Comparison of ENCODE assay signal across 24 cellular contexts in genomic region chr14:68842298-68842697, GRCh38. TPM values are rescaled to one million over a fixed set of nuclear protein-coding genes. Genes with fewer than 3 reads are reported as not detected.
DNase-seq lines count a peak whose midpoint lies in the region; ATAC-seq and TF ChIP-seq lines count a peak whose summit lies in the region.
"Had no signal": no experiment of that assay in that cellular context is flagged by ENCODE, and none has a peak within 500 bp of the region (broad histone marks: within the 10 kb centered on the region; RNA-seq: fewer than 3 reads in every experiment).

No MANE protein-coding gene starts in this region.

- peaks cover 2% of the 10 kb centered on the region for H3K27me3 ChIP-seq in CD4-positive, CD25-positive, alpha-beta regulatory T cell (ENCODE audit: control insufficient read depth, insufficient read depth, low read length)
- H3K27me3 ChIP-seq: BE2C, neural progenitor cell had no signal

- peaks cover 0 to 2% of the 10 kb centered on the region in 2 experiments for H3K9me3 ChIP-seq in CD4-positive, CD25-positive, alpha-beta regulatory T cell (ENCODE audit: control insufficient read depth in 2 of 2, low read length in 2 of 2)
- H3K9me3 ChIP-seq: A549, BE2C, psoas muscle, upper lobe of right lung had no signal

- H3K4me3 Mint-ChIP-seq in CD4-positive, CD25-positive, alpha-beta regulatory T cell, result no peak overlapping the region
- no peak overlapping the region for H3K4me3 Mint-ChIP-seq in chondrocyte (ENCODE audit: unreplicated experiment)
- no peak overlapping the region for H3K4me3 Mint-ChIP-seq in nephron
- H3K4me3 Mint-ChIP-seq: activated naive CD4-positive, alpha-beta T cell treated with anti-CD3 and anti-CD28 coated beads for 36 hours; activated T-cell treated with anti-CD3 and anti-CD28 coated beads, Interleukin-2, amount 50 U/mL, for 72 hours had no signal

- TF ChIP-seq CTCF in chondrocyte (IDR thresholded peaks at IDR 0.05) (no peak), nephron (IDR thresholded peaks at IDR 0.05; ENCODE audit: unreplicated experiment in 3 of 3) (no peak), RWPE1 (conservative IDR thresholded peaks at IDR 0.05; ENCODE audit: low read depth) (no peak)

- peaks cover 5 to 27% (median 13%) of the 10 kb centered on the region in 4 donors for H3K4me1 Mint-ChIP-seq in CD4-positive, CD25-positive, alpha-beta regulatory T cell
- H3K4me1 Mint-ChIP-seq in chondrocyte (ENCODE audit: low read depth) (peaks cover 37% of the 10 kb centered on the region), nephron (peaks cover 29% of the 10 kb centered on the region)

- ATAC-seq in CD4-positive, CD25-positive, alpha-beta regulatory T cell (ENCODE audit: low read depth in 2 of 2), result no peak
- ATAC-seq in GM18520 (IDR thresholded peaks at IDR 0.05; ENCODE audit: unreplicated experiment), result no peak
- ATAC-seq in HG02884 (IDR thresholded peaks at IDR 0.05; ENCODE audit: unreplicated experiment), result no peak
- ATAC-seq: activated CD4-positive, CD25-positive, alpha-beta regulatory T cell treated with anti-CD3 and anti-CD28 coated beads, Interleukin-2, amount 50 U/mL, for 24 hours; activated T-cell treated with anti-CD3 and anti-CD28 coated beads, Interleukin-2, amount 50 U/mL, for 72 hours; GM12878; psoas muscle; upper lobe of right lung had no signal

- H3K36me3 Mint-ChIP-seq in CD4-positive, CD25-positive, alpha-beta regulatory T cell, result no peaks in the 10 kb centered on the region
- H3K36me3 Mint-ChIP-seq in chondrocyte (ENCODE audit: low read depth), result peaks cover 33% of the 10 kb centered on the region
- H3K36me3 Mint-ChIP-seq in nephron (ENCODE audit: low read depth), result peaks cover 8% of the 10 kb centered on the region

- H3K4me1 ChIP-seq in CD4-positive, CD25-positive, alpha-beta regulatory T cell (ENCODE audit: control insufficient read depth, insufficient read depth, low read length, poor library complexity, severe bottlenecking), result peaks cover 9% of the 10 kb centered on the region
- H3K4me1 ChIP-seq: BE2C, neural progenitor cell had no signal

- H3K9me3 Mint-ChIP-seq in CD4-positive, CD25-positive, alpha-beta regulatory T cell, result peaks cover 0 to 4% (median 0%) of the 10 kb centered on the region in 7 donors
- H3K9me3 Mint-ChIP-seq in chondrocyte (ENCODE audit: low read depth) (peaks cover 8% of the 10 kb centered on the region), nephron (peaks cover 16% of the 10 kb centered on the region)
- H3K9me3 Mint-ChIP-seq: activated naive CD4-positive, alpha-beta T cell treated with anti-CD3 and anti-CD28 coated beads for 36 hours had no signal

- H3K4me3 ChIP-seq in CD4-positive, CD25-positive, alpha-beta regulatory T cell (ENCODE audit: low read depth, low read length), result no peak overlapping the region
- H3K4me3 ChIP-seq: A549, GM12878, neural progenitor cell, psoas muscle, upper lobe of right lung had no signal

- POLR2A ChIA-PET in RWPE1 (lab: Yijun Ruan, JAX; ENCODE audit: low non-redundant PET), result no interaction called here

- H3K36me3 ChIP-seq in CD4-positive, CD25-positive, alpha-beta regulatory T cell (ENCODE audit: control insufficient read depth, insufficient read depth, low read length), result no peaks in the 10 kb centered on the region
- H3K36me3 ChIP-seq: BE2C, neural progenitor cell, upper lobe of right lung had no signal

- H3K27me3 Mint-ChIP-seq in CD4-positive, CD25-positive, alpha-beta regulatory T cell, result peaks cover 12% of the 10 kb centered on the region
- H3K27me3 Mint-ChIP-seq in chondrocyte (ENCODE audit: low read depth) (no peaks in the 10 kb centered on the region), nephron (ENCODE audit: low read depth) (peaks cover 3% of the 10 kb centered on the region)

- no peak overlapping the region for H3K27ac ChIP-seq in CD4-positive, CD25-positive, alpha-beta regulatory T cell (ENCODE audit: insufficient read depth, low read length, poor library complexity, severe bottlenecking)
- H3K27ac ChIP-seq in RWPE1, result no peak overlapping the region
- H3K27ac ChIP-seq: HL-60, neural progenitor cell, psoas muscle, upper lobe of right lung had no signal

- CTCF ChIA-PET in RWPE1 (lab: Yijun Ruan, JAX), result interaction anchor here (0.6 kb wide), 2 partner anchors 881 to 958 kb away, joined by 3 to 4 read pairs; no protein-coding TSS in a partner anchor

- peak overlapping the region in 2 of 3 donors; percentile 2 to 88 for H3K27ac Mint-ChIP-seq in CD4-positive, CD25-positive, alpha-beta regulatory T cell
- H3K27ac Mint-ChIP-seq in chondrocyte (ENCODE audit: unreplicated experiment) (peak overlapping the region; percentile 99), nephron (peak overlapping the region; percentile 15 to 78 (median 35))
- H3K27ac Mint-ChIP-seq: activated naive CD4-positive, alpha-beta T cell treated with anti-CD3 and anti-CD28 coated beads for 36 hours; neural progenitor cell had no signal

- DNase-seq in CD4-positive, CD25-positive, alpha-beta regulatory T cell, result no peak
- DNase-seq in NCI-H1105 (lab: John Stamatoyannopoulos, UW) (peak; percentile 69), chondrocyte (ENCODE audit: low spot score) (no peak), RWPE1 (ENCODE audit: low spot score) (no peak), GM19238 (ENCODE audit: insufficient read length, low spot score) (no peak)
- DNase-seq: activated naive CD4-positive, alpha-beta T cell treated with anti-CD3 and anti-CD28 coated beads for 36 hours; activated T-cell treated with anti-CD3 and anti-CD28 coated beads, Interleukin-2, amount 50 U/mL, for 72 hours; anterior cingulate cortex; BE2C; NCI-H1417; NCI-H2081; NCI-H510A treated with DMSO at 0.1 percent for 48 hours; psoas muscle; stimulated activated CD8-positive, alpha-beta memory T cell treated with anti-CD3 and anti-CD28 coated beads, Interleukin-4, amount 100 ng/mL, for 48 hours; T-helper 1 cell; upper lobe of right lung had no signal

RNA-seq across cellular contexts. Expression of gene ZFP36L1, which starts 49.4 kb away (rescaled TPM):
- 200 TPM for total RNA-seq in CD4-positive, CD25-positive, alpha-beta regulatory T cell
- 100 to 1,000 TPM in 2 of 4 donors, 10 to 100 TPM in 2; 78.5 to 116 (median 105) TPM for polyA plus RNA-seq in CD4-positive, CD25-positive, alpha-beta regulatory T cell
- 82.5 to 195 TPM (median 180 TPM) in 3 replicates for total RNA-seq in chondrocyte

Comparison
In these comparisons a context has a peak if more than half of its experiments do, and no peak if none do; other contexts are left out.
1. H3K27ac Mint-ChIP-seq: peak in every context shown above with its lines; median percentile 99 in chondrocyte; 45 in CD4-positive, CD25-positive, alpha-beta regulatory T cell; 35 in nephron.